In genomic region chr19:55650602-55651230, GRCh38 we compare ENCODE assay signal across 20 cellular contexts. TPM values are rescaled to one million over a fixed set of nuclear protein-coding genes. Genes with fewer than 3 reads are reported as not detected.
A peak's percentile ranks its signal among the peaks of the same experiment; 100 is the strongest.
DNase-seq lines count a peak whose midpoint lies in the region; ATAC-seq, FAIRE-seq and TF ChIP-seq lines count a peak whose summit lies in the region.
"Had no signal": no experiment of that assay in that cellular context is flagged by ENCODE, and none has a peak within 500 bp of the region (broad histone marks: within the 10 kb centered on the region; RNA-seq: fewer than 3 reads in every experiment).

No MANE protein-coding gene starts in this region.

- H3K4me3 Mint-ChIP-seq in CD8-positive, alpha-beta memory T cell = peak overlapping the region in 5 of 7 donors; percentile 23 to 82 (median 39)
- H3K4me3 Mint-ChIP-seq in IgD-negative memory B cell (peak overlapping the region in 3 of 4 donors; percentile 79 to 83 (median 83)), neural progenitor cell (peak overlapping the region; percentile 77)
- H3K4me3 Mint-ChIP-seq: activated CD4-positive, alpha-beta memory T cell treated with anti-CD3 and anti-CD28 coated beads for 36 hours had no signal

- H3K27ac Mint-ChIP-seq in CD8-positive, alpha-beta memory T cell = peak overlapping the region in 3 of 8 donors; percentile 23 to 60 (median 42)
- H3K27ac Mint-ChIP-seq in IgD-negative memory B cell (peak overlapping the region in 2 of 3 donors; percentile 76 to 90), neural progenitor cell (peak overlapping the region; percentile 11)
- H3K27ac Mint-ChIP-seq: activated CD4-positive, alpha-beta memory T cell treated with anti-CD3 and anti-CD28 coated beads for 36 hours had no signal

- H3K4me2 ChIP-seq in K562 (ENCODE audit: insufficient read depth, low read length) (no peak overlapping the region), neural progenitor cell (no peak overlapping the region)

- FAIRE-seq in K562 (lab: Jason Lieb, UNC) = no peak
- FAIRE-seq: GM18507, H54, small intestine, TTC549 had no signal

- H3K27ac ChIP-seq in CD8-positive, alpha-beta memory T cell (ENCODE audit: low read depth, low read length) = no peak overlapping the region
- no peak overlapping the region for H3K27ac ChIP-seq in K562 (ENCODE audit: extremely low read depth, low read depth, low read length)
- H3K27ac ChIP-seq in neural progenitor cell = no peak overlapping the region
- H3K27ac ChIP-seq: body of pancreas, left lung, prostate gland, thyroid gland had no signal

- CTCF ChIA-PET in CD8-positive, alpha-beta memory T cell (lab: Charles Lee) = interaction anchor here (3.9 kb wide), 1 partner anchor 19 kb away, joined by 26 read pairs; no protein-coding TSS in a partner anchor
- CTCF ChIA-PET in K562 (lab: Yijun Ruan, JAX; ENCODE audit: low intra/inter-chr PET ratio) = no interaction called here

- H3K9me3 ChIP-seq in CD8-positive, alpha-beta memory T cell (ENCODE audit: low read length) = no peaks in the 10 kb centered on the region
- H3K9me3 ChIP-seq in K562 (replicated peaks; ENCODE audit: control insufficient read depth, insufficient read depth, low read depth, low read length) (no peaks in the 10 kb centered on the region), neural progenitor cell (ENCODE audit: low read depth) (no peaks in the 10 kb centered on the region)
- H3K9me3 ChIP-seq: BE2C, body of pancreas, left lung, prostate gland, thyroid gland had no signal

- TF ChIP-seq RAD21 in K562 (CRISPR knock-in tag; conservative IDR thresholded peaks at IDR 0.05 in 1 of 2, IDR thresholded peaks at IDR 0.05 in 1 of 2) = no peak

- H3K4me1 ChIP-seq in CD8-positive, alpha-beta memory T cell (ENCODE audit: insufficient read depth, low read length) = peaks cover 19% of the 10 kb centered on the region
- peaks cover 14 to 74% of the 10 kb centered on the region in 2 experiments; a peak in 4 of 5 replicates for H3K4me1 ChIP-seq in K562 (replicated peaks in 1 of 2; ENCODE audit: control insufficient read depth in 2 of 2, insufficient read depth in 2 of 2, low read length in 2 of 2)
- peaks cover 12% of the 10 kb centered on the region for H3K4me1 ChIP-seq in neural progenitor cell

- H3K27me3 ChIP-seq in CD8-positive, alpha-beta memory T cell (ENCODE audit: insufficient read depth, low read length, poor library complexity, severe bottlenecking) = no peaks in the 10 kb centered on the region
- H3K27me3 ChIP-seq in K562 (ENCODE audit: control insufficient read depth in 2 of 2, insufficient read depth in 2 of 2, low read length in 2 of 2) (no peaks in the 10 kb centered on the region), neural progenitor cell (no peaks in the 10 kb centered on the region)
- H3K27me3 ChIP-seq: BE2C, body of pancreas, left lung, thyroid gland had no signal

- intact Hi-C loops in K562 (cut with micrococcal nuclease) (no loop called here), sciatic nerve (cut with DNase I) (no loop called here)

- H3K9ac ChIP-seq in K562 (ENCODE audit: insufficient read depth in 1 of 2, low read depth in 2 of 2, low read length in 2 of 2) (no peak overlapping the region; a peak in 1 of 4 replicates), neural progenitor cell (no peak overlapping the region)

- H3K36me3 Mint-ChIP-seq in CD8-positive, alpha-beta memory T cell = peaks cover 0 to 15% (median 0%) of the 10 kb centered on the region in 3 donors
- H3K36me3 Mint-ChIP-seq in IgD-negative memory B cell (peaks cover 6% of the 10 kb centered on the region), neural progenitor cell (peaks cover 9% of the 10 kb centered on the region)

- H2AFZ ChIP-seq in K562 (ENCODE audit: low read depth, low read length) (no peak overlapping the region), neural progenitor cell (replicated peaks) (no peak overlapping the region)

- H3K36me3 ChIP-seq in CD8-positive, alpha-beta memory T cell (ENCODE audit: insufficient read depth, low read length) = no peaks in the 10 kb centered on the region
- H3K36me3 ChIP-seq in K562 (ENCODE audit: control insufficient read depth, insufficient read depth, low read length) (peaks cover 36% of the 10 kb centered on the region), neural progenitor cell (no peaks in the 10 kb centered on the region)
- H3K36me3 ChIP-seq: prostate gland had no signal

- POLR2A ChIA-PET in CD8-positive, alpha-beta memory T cell (lab: Charles Lee) = interaction anchor here (0.5 kb wide), 1 partner anchor 26 kb away, joined by 3 read pairs; the partner anchor contains the start of gene ZNF784
- POLR2A ChIA-PET in K562 (lab: Yijun Ruan, JAX) = no interaction called here

- peaks cover 0 to 7% of the 10 kb centered on the region in 2 donors for H3K27me3 Mint-ChIP-seq in CD8-positive, alpha-beta memory T cell
- H3K27me3 Mint-ChIP-seq in IgD-negative memory B cell = no peaks in the 10 kb centered on the region
- peaks cover 11% of the 10 kb centered on the region for H3K27me3 Mint-ChIP-seq in neural progenitor cell (ENCODE audit: insufficient read depth, low read depth)
- H3K27me3 Mint-ChIP-seq: activated CD4-positive, alpha-beta memory T cell treated with anti-CD3 and anti-CD28 coated beads for 36 hours had no signal

- H4K20me1 ChIP-seq in K562 (replicated peaks; ENCODE audit: control insufficient read depth, insufficient read depth, low read length) (peaks cover under 1% of the 10 kb centered on the region; the same call in 1 of the 2 replicates), neural progenitor cell (ENCODE audit: low read depth) (peaks cover 2% of the 10 kb centered on the region)

- H3K4me1 Mint-ChIP-seq in CD8-positive, alpha-beta memory T cell = peaks cover 11 to 32% (median 14%) of the 10 kb centered on the region in 3 donors
- peaks cover 8 to 28% (median 10%) of the 10 kb centered on the region in 3 donors for H3K4me1 Mint-ChIP-seq in IgD-negative memory B cell
- H3K4me1 Mint-ChIP-seq in neural progenitor cell = peaks cover 21% of the 10 kb centered on the region

- ATAC-seq in K562 = no peak
- ATAC-seq in sciatic nerve = no peak
- ATAC-seq in HG03045 (IDR thresholded peaks at IDR 0.05; ENCODE audit: unreplicated experiment) = no peak
- ATAC-seq: body of pancreas, left lung had no signal

- peaks cover 0 to 3% (median 0%) of the 10 kb centered on the region in 5 donors for H3K9me3 Mint-ChIP-seq in CD8-positive, alpha-beta memory T cell
- H3K9me3 Mint-ChIP-seq in IgD-negative memory B cell (no peaks in the 10 kb centered on the region), neural progenitor cell (no peaks in the 10 kb centered on the region)
- H3K9me3 Mint-ChIP-seq: activated CD4-positive, alpha-beta memory T cell treated with anti-CD3 and anti-CD28 coated beads for 36 hours had no signal

- H3K9me1 ChIP-seq in K562 (ENCODE audit: control insufficient read depth, insufficient read depth, low read length) = no peaks in the 10 kb centered on the region

- H3K79me2 ChIP-seq in K562 (ENCODE audit: control insufficient read depth, insufficient read depth, low read length) = peaks cover 40% of the 10 kb centered on the region
- peaks cover 33% of the 10 kb centered on the region for H3K79me2 ChIP-seq in neural progenitor cell (ENCODE audit: low read depth)

- peaks cover 28% of the 10 kb centered on the region for H3F3A ChIP-seq in neural progenitor cell (ENCODE audit: low read depth)

- no peak for TF ChIP-seq POLR2A in K562 (conservative IDR thresholded peaks at IDR 0.05)

- WGBS in K562 (ENCODE audit: insufficient coverage, low coverage, missing lambda C conversion rate) = 92% methylated on average over 14 of the region's 17 CpGs

- no peak for TF ChIP-seq EP300 in K562 (IDR thresholded peaks at IDR 0.05; ENCODE audit: low read length)

- DNase-seq in CD8-positive, alpha-beta memory T cell = no peak
- DNase-seq in K562 (ENCODE audit: extremely low read depth in 1 of 4, low spot score in 3 of 4) = no peak
- DNase-seq in neural progenitor cell (ENCODE audit: low spot score) = no peak
- DNase-seq in sciatic nerve (ENCODE audit: low spot score) = no peak
- no peak for DNase-seq in mesenteric fat pad (ENCODE audit: low spot score)
- DNase-seq: BE2C; body of pancreas; NCI-H1105 treated with DMSO at 0.1 percent for 48 hours; NCI-H69; small intestine; stimulated activated CD4-positive, alpha-beta T cell treated with anti-CD3 and anti-CD28 coated beads, Interleukin-4, amount 100 ng/mL, for 24 hours; thyroid gland had no signal

- TF ChIP-seq CTCF in K562 (IDR thresholded peaks at IDR 0.05 in 2 of 3, conservative IDR thresholded peaks at IDR 0.05 in 1 of 3; ENCODE audit: insufficient read depth in 2 of 3, low read depth in 1 of 3, low read length in 3 of 3) = no peak
- TF ChIP-seq CTCF in neural progenitor cell (IDR thresholded peaks at IDR 0.05) = no peak

- BruUV-seq in K562 (replicated peaks; lab: Mats Ljungman, UMichigan) = no TSS peak

- in situ Hi-C loops in K562 (cut with MboI) = no loop called here

- H3K4me3 ChIP-seq in CD8-positive, alpha-beta memory T cell (ENCODE audit: low read length) = no peak overlapping the region
- H3K4me3 ChIP-seq in K562 = no peak overlapping the region
- H3K4me3 ChIP-seq in neural progenitor cell = no peak overlapping the region
- H3K4me3 ChIP-seq: body of pancreas, left lung, prostate gland, thyroid gland had no signal

RNA-seq across cellular contexts. Expression of gene CCDC106, which starts 2.7 kb away (rescaled TPM):
- 1 to 10 TPM; 2.0 to 2.2 TPM for total RNA-seq in CD8-positive, alpha-beta memory T cell
- polyA plus RNA-seq in CD8-positive, alpha-beta memory T cell = 0.54 TPM
- polyA plus RNA-seq in IgD-negative memory B cell (16.0 TPM), K562 (2011; rRNA removed) (7.6 and 11.2 TPM in 2 replicates), K562 (2014; fragmentation: Illumina TruSeq; extraction: Trizol) (19.1 and 21.9 TPM in 2 replicates), K562 (2014; fragmentation: Nextera tagmentation; extraction: Ambion mirVana) (under 1 TPM in 1 of 2 experiments, not detected in 1; 0.10 TPM), K562 (2014; rRNA removed) (24.1 and 25.9 TPM in 2 replicates)
- 5.5 and 16.0 TPM in 2 replicates for total RNA-seq in K562 (2011; cell fraction: chromatin; rRNA removed; ENCODE audit: low replicate concordance)
- total RNA-seq in K562 (2011; cell fraction: nucleolus; rRNA removed) = 17.5 and 18.3 TPM in 2 replicates
- 8.7 and 12.1 TPM in 2 replicates for total RNA-seq in K562 (2011; cell fraction: nucleoplasm; rRNA removed)
- total RNA-seq in K562 (2014; rRNA removed) (17.8 and 21.9 TPM in 2 replicates), K562 (2014; rRNA removed; fragmentation: Illumina TruSeq; extraction: Trizol) (4.2 and 7.0 TPM in 2 replicates), K562 (2015; rRNA removed; fragmentation: Illumina TruSeq; extraction: Trizol) (12.2 and 14.3 TPM in 2 replicates), K562 (2021) (27.5 and 28.2 TPM in 2 replicates), neural progenitor cell (ENCODE audit: low replicate concordance) (7.6 and 24.9 TPM in 2 replicates), sciatic nerve (14.0 TPM), mesenteric fat pad (16.4 TPM)
- polyA plus RNA-seq in K562 (2011; cell fraction: cytosol; rRNA removed) = 11.0 and 22.8 TPM in 2 replicates
- polyA plus RNA-seq in K562 (2011; cell fraction: nucleus; rRNA removed) = 16.4 and 27.9 TPM in 2 replicates
- 22.8 and 23.5 TPM in 2 replicates for polyA plus RNA-seq in K562 (2012)
- polyA minus RNA-seq in K562 (2011; rRNA and poly(A)+ RNA removed) = 1.8 and 1.9 TPM in 2 replicates
- 7.2 and 12.6 TPM in 2 replicates for polyA minus RNA-seq in K562 (2011; cell fraction: cytosol; rRNA and poly(A)+ RNA removed)
- polyA minus RNA-seq in K562 (2011; cell fraction: nucleus; rRNA and poly(A)+ RNA removed) = 5.3 and 6.4 TPM in 2 replicates

RNA-seq across cellular contexts. Expression of gene U2AF2, which starts 4.1 kb away (rescaled TPM):
- total RNA-seq in CD8-positive, alpha-beta memory T cell = 100 to 1,000 TPM; 374 to 386 TPM
- polyA plus RNA-seq in CD8-positive, alpha-beta memory T cell = 9.5 TPM
- polyA plus RNA-seq in IgD-negative memory B cell (14.2 TPM), K562 (2011; rRNA removed) (144 and 156 TPM in 2 replicates), K562 (2014; fragmentation: Illumina TruSeq; extraction: Trizol) (169 and 224 TPM in 2 replicates), K562 (2014; fragmentation: Nextera tagmentation; extraction: Ambion mirVana) (1 to 10 TPM; 3.0 to 4.4 TPM), K562 (2014; rRNA removed) (277 and 331 TPM in 2 replicates)
- total RNA-seq in K562 (2011; cell fraction: chromatin; rRNA removed; ENCODE audit: low replicate concordance) = 193 and 483 TPM in 2 replicates
- total RNA-seq in K562 (2011; cell fraction: nucleolus; rRNA removed) = 266 and 305 TPM in 2 replicates
- 221 and 225 TPM in 2 replicates for total RNA-seq in K562 (2011; cell fraction: nucleoplasm; rRNA removed)
- total RNA-seq in K562 (2014; rRNA removed) (279 and 332 TPM in 2 replicates), K562 (2014; rRNA removed; fragmentation: Illumina TruSeq; extraction: Trizol) (36.8 and 58.9 TPM in 2 replicates), K562 (2015; rRNA removed; fragmentation: Illumina TruSeq; extraction: Trizol) (157 and 162 TPM in 2 replicates), K562 (2021) (304 and 321 TPM in 2 replicates), neural progenitor cell (ENCODE audit: low replicate concordance) (124 and 238 TPM in 2 replicates), sciatic nerve (127 TPM), mesenteric fat pad (126 TPM)
- 175 and 315 TPM in 2 replicates for polyA plus RNA-seq in K562 (2011; cell fraction: cytosol; rRNA removed)
- 395 and 527 TPM in 2 replicates for polyA plus RNA-seq in K562 (2011; cell fraction: nucleus; rRNA removed)
- polyA plus RNA-seq in K562 (2012) = 223 and 263 TPM in 2 replicates
- 42.9 and 75.8 TPM in 2 replicates for polyA minus RNA-seq in K562 (2011; rRNA and poly(A)+ RNA removed)
- polyA minus RNA-seq in K562 (2011; cell fraction: cytosol; rRNA and poly(A)+ RNA removed) = 113 and 128 TPM in 2 replicates
- polyA minus RNA-seq in K562 (2011; cell fraction: nucleus; rRNA and poly(A)+ RNA removed) = 91.7 and 99.0 TPM in 2 replicates

RNA-seq across cellular contexts. Expression of gene ZNF581, which starts 7.3 kb away (rescaled TPM):
- total RNA-seq in CD8-positive, alpha-beta memory T cell = 10 to 100 TPM; 32.8 to 34.4 TPM
- 23.4 TPM for polyA plus RNA-seq in CD8-positive, alpha-beta memory T cell
- 79.3 TPM for polyA plus RNA-seq in IgD-negative memory B cell
- total RNA-seq in K562 (2011; cell fraction: chromatin; rRNA removed; ENCODE audit: low replicate concordance) = 8.2 and 21.8 TPM in 2 replicates
- 20.3 and 21.3 TPM in 2 replicates for total RNA-seq in K562 (2011; cell fraction: nucleolus; rRNA removed)
- 16.7 and 16.8 TPM in 2 replicates for total RNA-seq in K562 (2011; cell fraction: nucleoplasm; rRNA removed)
- total RNA-seq in K562 (2014; rRNA removed) = 18.6 and 26.4 TPM in 2 replicates
- 7.3 and 8.5 TPM in 2 replicates for total RNA-seq in K562 (2014; rRNA removed; fragmentation: Illumina TruSeq; extraction: Trizol)
- 8.6 and 11.0 TPM in 2 replicates for total RNA-seq in K562 (2015; rRNA removed; fragmentation: Illumina TruSeq; extraction: Trizol)
- total RNA-seq in K562 (2021) = 35.7 and 39.4 TPM in 2 replicates
- 15.4 and 26.0 TPM in 2 replicates for polyA plus RNA-seq in K562 (2011; rRNA removed)
- 30.9 and 47.7 TPM in 2 replicates for polyA plus RNA-seq in K562 (2011; cell fraction: cytosol; rRNA removed)
- 24.0 and 27.6 TPM in 2 replicates for polyA plus RNA-seq in K562 (2011; cell fraction: nucleus; rRNA removed)
- 19.0 and 47.4 TPM in 2 replicates for polyA plus RNA-seq in K562 (2012)
- 15.7 and 23.2 TPM in 2 replicates for polyA plus RNA-seq in K562 (2014; fragmentation: Illumina TruSeq; extraction: Trizol)
- 1 to 10 TPM; 2.4 to 5.8 TPM for polyA plus RNA-seq in K562 (2014; fragmentation: Nextera tagmentation; extraction: Ambion mirVana)
- polyA plus RNA-seq in K562 (2014; rRNA removed) = 23.2 and 24.0 TPM in 2 replicates
- polyA minus RNA-seq in K562 (2011; rRNA and poly(A)+ RNA removed) = 11.6 and 13.6 TPM in 2 replicates
- polyA minus RNA-seq in K562 (2011; cell fraction: cytosol; rRNA and poly(A)+ RNA removed) = 15.3 and 31.1 TPM in 2 replicates
- 4.4 and 6.6 TPM in 2 replicates for polyA minus RNA-seq in K562 (2011; cell fraction: nucleus; rRNA and poly(A)+ RNA removed)
- 12.2 and 32.4 TPM in 2 replicates for total RNA-seq in neural progenitor cell (ENCODE audit: low replicate concordance)
- 17.2 TPM for total RNA-seq in sciatic nerve
- 11.3 TPM for total RNA-seq in mesenteric fat pad

RNA-seq across cellular contexts. Expression of gene ZNF580, which starts 9.9 kb away (rescaled TPM):
- total RNA-seq in CD8-positive, alpha-beta memory T cell = 10 to 100 TPM; 39.6 to 41.3 TPM
- 15.2 TPM for polyA plus RNA-seq in CD8-positive, alpha-beta memory T cell
- 38.4 TPM for polyA plus RNA-seq in IgD-negative memory B cell
- 26.2 and 41.7 TPM in 2 replicates for total RNA-seq in K562 (2011; cell fraction: chromatin; rRNA removed; ENCODE audit: low replicate concordance)
- 16.2 and 20.0 TPM in 2 replicates for total RNA-seq in K562 (2011; cell fraction: nucleolus; rRNA removed)
- total RNA-seq in K562 (2011; cell fraction: nucleoplasm; rRNA removed) = 33.4 and 56.4 TPM in 2 replicates
- total RNA-seq in K562 (2014; rRNA removed) = 13.9 and 24.4 TPM in 2 replicates
- total RNA-seq in K562 (2014; rRNA removed; fragmentation: Illumina TruSeq; extraction: Trizol) = 5.2 and 5.7 TPM in 2 replicates
- total RNA-seq in K562 (2015; rRNA removed; fragmentation: Illumina TruSeq; extraction: Trizol) = 6.0 and 6.8 TPM in 2 replicates
- 38.0 and 47.4 TPM in 2 replicates for total RNA-seq in K562 (2021)
- 5.0 and 7.7 TPM in 2 replicates for polyA plus RNA-seq in K562 (2011; rRNA removed)
- polyA plus RNA-seq in K562 (2011; cell fraction: cytosol; rRNA removed) = 10.9 and 21.1 TPM in 2 replicates
- 39.9 and 68.6 TPM in 2 replicates for polyA plus RNA-seq in K562 (2011; cell fraction: nucleus; rRNA removed)
- 41.5 and 62.4 TPM in 2 replicates for polyA plus RNA-seq in K562 (2012)
- 12.7 and 15.5 TPM in 2 replicates for polyA plus RNA-seq in K562 (2014; fragmentation: Illumina TruSeq; extraction: Trizol)
- polyA plus RNA-seq in K562 (2014; fragmentation: Nextera tagmentation; extraction: Ambion mirVana) = 1 to 10 TPM; 2.3 to 3.9 TPM
- polyA plus RNA-seq in K562 (2014; rRNA removed) = 25.2 and 30.8 TPM in 2 replicates
- polyA minus RNA-seq in K562 (2011; rRNA and poly(A)+ RNA removed) = 4.4 and 4.6 TPM in 2 replicates
- 12.2 and 16.3 TPM in 2 replicates for polyA minus RNA-seq in K562 (2011; cell fraction: cytosol; rRNA and poly(A)+ RNA removed)
- 7.3 and 8.8 TPM in 2 replicates for polyA minus RNA-seq in K562 (2011; cell fraction: nucleus; rRNA and poly(A)+ RNA removed)
- 2.8 and 13.4 TPM in 2 replicates for total RNA-seq in neural progenitor cell (ENCODE audit: low replicate concordance)
- 42.2 TPM for total RNA-seq in sciatic nerve
- total RNA-seq in mesenteric fat pad = 39.6 TPM

RNA-seq across cellular contexts. Expression of gene EPN1, which starts 24.3 kb away (rescaled TPM):
- 10 to 100 TPM; 39.0 to 40.2 TPM for total RNA-seq in CD8-positive, alpha-beta memory T cell
- polyA plus RNA-seq in CD8-positive, alpha-beta memory T cell = 20.2 TPM
- polyA plus RNA-seq in IgD-negative memory B cell (29.9 TPM), K562 (2011; rRNA removed) (11.3 and 22.8 TPM in 2 replicates), K562 (2014; fragmentation: Illumina TruSeq; extraction: Trizol) (14.9 and 33.1 TPM in 2 replicates), K562 (2014; fragmentation: Nextera tagmentation; extraction: Ambion mirVana) (under 1 TPM; 0.08 to 0.15 TPM), K562 (2014; rRNA removed) (44.7 and 47.2 TPM in 2 replicates)
- 32.5 and 96.7 TPM in 2 replicates for total RNA-seq in K562 (2011; cell fraction: chromatin; rRNA removed; ENCODE audit: low replicate concordance)
- 37.1 and 45.4 TPM in 2 replicates for total RNA-seq in K562 (2011; cell fraction: nucleolus; rRNA removed)
- 46.5 and 48.0 TPM in 2 replicates for total RNA-seq in K562 (2011; cell fraction: nucleoplasm; rRNA removed)
- total RNA-seq in K562 (2014; rRNA removed) (25.4 and 33.8 TPM in 2 replicates), K562 (2014; rRNA removed; fragmentation: Illumina TruSeq; extraction: Trizol) (5.1 and 6.4 TPM in 2 replicates), K562 (2015; rRNA removed; fragmentation: Illumina TruSeq; extraction: Trizol) (12.7 and 14.6 TPM in 2 replicates), K562 (2021) (138 and 142 TPM in 2 replicates), neural progenitor cell (ENCODE audit: low replicate concordance) (16.1 and 75.0 TPM in 2 replicates), sciatic nerve (87.6 TPM), mesenteric fat pad (114 TPM)
- 17.5 and 44.0 TPM in 2 replicates for polyA plus RNA-seq in K562 (2011; cell fraction: cytosol; rRNA removed)
- 19.3 and 25.8 TPM in 2 replicates for polyA plus RNA-seq in K562 (2011; cell fraction: nucleus; rRNA removed)
- polyA plus RNA-seq in K562 (2012) = 56.6 and 92.1 TPM in 2 replicates
- polyA minus RNA-seq in K562 (2011; rRNA and poly(A)+ RNA removed) = 17.8 and 24.4 TPM in 2 replicates
- polyA minus RNA-seq in K562 (2011; cell fraction: cytosol; rRNA and poly(A)+ RNA removed) = 57.1 and 83.4 TPM in 2 replicates
- polyA minus RNA-seq in K562 (2011; cell fraction: nucleus; rRNA and poly(A)+ RNA removed) = 8.9 and 16.7 TPM in 2 replicates
